In the genomic region with DNA sequence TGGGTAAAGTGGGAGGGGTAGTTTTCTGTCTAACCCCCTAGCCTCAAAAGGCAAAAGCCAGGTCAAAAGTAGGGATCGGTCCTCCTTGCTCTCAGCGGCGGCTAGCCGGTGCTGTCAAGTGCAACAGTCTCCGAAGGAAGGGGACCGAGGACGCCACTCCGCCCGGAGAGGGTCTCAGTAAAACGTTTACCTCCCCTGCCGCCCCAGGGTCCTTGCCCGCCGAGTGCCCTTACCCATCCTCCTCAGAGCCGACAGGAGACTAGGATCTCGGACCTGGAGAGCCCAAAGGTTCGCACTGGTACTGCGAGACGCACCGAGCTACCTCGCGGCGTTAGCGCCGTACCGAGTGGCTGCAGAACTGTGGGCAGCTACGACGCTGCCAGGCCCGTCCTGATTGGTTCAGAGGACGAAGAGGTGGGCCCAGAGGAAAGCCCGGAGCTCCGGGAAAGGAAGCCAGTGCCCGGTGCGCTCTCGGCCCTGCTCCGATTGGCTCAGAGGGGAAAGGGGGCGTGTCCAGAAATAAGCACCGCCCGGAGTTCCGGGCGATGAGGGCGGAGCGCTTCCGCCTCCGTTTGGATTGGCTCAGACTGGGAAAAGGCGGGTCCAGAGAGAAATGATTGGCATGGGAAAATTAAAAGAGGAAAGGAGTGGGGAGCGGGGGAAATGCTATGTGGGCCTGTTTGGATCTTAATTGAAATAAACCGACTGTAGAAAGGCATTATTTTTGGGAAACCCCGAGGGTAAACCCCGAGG, we compare ENCODE assay signal across 1 cellular context.
TF ChIP-seq lines count a peak whose summit lies in the region.

A gene with protein sequence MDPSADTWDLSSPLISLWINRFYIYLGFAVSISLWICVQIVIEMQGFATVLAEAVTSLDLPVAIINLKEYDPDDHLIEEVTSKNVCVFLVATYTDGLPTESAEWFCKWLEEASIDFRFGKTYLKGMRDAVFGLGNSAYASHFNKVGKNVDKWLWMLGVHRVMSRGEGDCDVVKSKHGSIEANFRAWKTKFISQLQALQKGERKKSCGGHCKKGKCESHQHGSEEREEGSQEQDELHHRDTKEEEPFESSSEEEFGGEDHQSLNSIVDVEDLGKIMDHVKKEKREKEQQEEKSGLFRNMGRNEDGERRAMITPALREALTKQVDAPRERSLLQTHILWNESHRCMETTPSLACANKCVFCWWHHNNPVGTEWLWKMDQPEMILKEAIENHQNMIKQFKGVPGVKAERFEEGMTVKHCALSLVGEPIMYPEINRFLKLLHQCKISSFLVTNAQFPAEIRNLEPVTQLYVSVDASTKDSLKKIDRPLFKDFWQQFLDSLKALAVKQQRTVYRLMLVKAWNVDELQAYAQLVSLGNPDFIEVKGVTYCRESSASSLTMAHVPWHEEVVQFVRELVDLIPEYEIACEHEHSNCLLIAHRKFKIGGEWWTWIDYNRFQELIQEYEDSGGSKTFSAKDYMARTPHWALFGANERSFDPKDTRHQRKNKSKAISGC (minus strand): TSS at position 362 of the 753 bp plus-strand sequence. CDS start 125 bp downstream, at position 237.

TF ChIP-seq in liver, 16 proteins besides CTCF, POLR2A, EP300 and RAD21 (continued from another document):
- TF ChIP-seq, protein P1, sequence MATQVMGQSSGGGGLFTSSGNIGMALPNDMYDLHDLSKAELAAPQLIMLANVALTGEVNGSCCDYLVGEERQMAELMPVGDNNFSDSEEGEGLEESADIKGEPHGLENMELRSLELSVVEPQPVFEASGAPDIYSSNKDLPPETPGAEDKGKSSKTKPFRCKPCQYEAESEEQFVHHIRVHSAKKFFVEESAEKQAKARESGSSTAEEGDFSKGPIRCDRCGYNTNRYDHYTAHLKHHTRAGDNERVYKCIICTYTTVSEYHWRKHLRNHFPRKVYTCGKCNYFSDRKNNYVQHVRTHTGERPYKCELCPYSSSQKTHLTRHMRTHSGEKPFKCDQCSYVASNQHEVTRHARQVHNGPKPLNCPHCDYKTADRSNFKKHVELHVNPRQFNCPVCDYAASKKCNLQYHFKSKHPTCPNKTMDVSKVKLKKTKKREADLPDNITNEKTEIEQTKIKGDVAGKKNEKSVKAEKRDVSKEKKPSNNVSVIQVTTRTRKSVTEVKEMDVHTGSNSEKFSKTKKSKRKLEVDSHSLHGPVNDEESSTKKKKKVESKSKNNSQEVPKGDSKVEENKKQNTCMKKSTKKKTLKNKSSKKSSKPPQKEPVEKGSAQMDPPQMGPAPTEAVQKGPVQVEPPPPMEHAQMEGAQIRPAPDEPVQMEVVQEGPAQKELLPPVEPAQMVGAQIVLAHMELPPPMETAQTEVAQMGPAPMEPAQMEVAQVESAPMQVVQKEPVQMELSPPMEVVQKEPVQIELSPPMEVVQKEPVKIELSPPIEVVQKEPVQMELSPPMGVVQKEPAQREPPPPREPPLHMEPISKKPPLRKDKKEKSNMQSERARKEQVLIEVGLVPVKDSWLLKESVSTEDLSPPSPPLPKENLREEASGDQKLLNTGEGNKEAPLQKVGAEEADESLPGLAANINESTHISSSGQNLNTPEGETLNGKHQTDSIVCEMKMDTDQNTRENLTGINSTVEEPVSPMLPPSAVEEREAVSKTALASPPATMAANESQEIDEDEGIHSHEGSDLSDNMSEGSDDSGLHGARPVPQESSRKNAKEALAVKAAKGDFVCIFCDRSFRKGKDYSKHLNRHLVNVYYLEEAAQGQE (IDR thresholded peaks at IDR 0.05) = peak; percentile 58
